ENCODE assay signal across 9 cellular contexts in genomic region chr20:15930324-15931305, GRCh38.
DNase-seq lines count a peak whose midpoint lies in the region; ATAC-seq and TF ChIP-seq lines count a peak whose summit lies in the region.
"Had no signal": no experiment of that assay in that cellular context is flagged by ENCODE, and none has a peak within 500 bp of the region (broad histone marks: within the 10 kb centered on the region; RNA-seq: fewer than 3 reads in every experiment).

No MANE protein-coding gene starts in this region.

- H3K27ac Mint-ChIP-seq in H9, result no peak overlapping the region
- H3K27ac Mint-ChIP-seq in activated CD4-positive, alpha-beta T cell treated with anti-CD3 and anti-CD28 coated beads for 36 hours, result no peak overlapping the region
- H3K27ac Mint-ChIP-seq: activated naive CD8-positive, alpha-beta T cell had no signal

- no peak overlapping the region for H4K8ac ChIP-seq in H9 (replicated peaks; ENCODE audit: insufficient read length, low read depth, low read length)

- H4K91ac ChIP-seq in H9 (ENCODE audit: insufficient read length, low read depth, low read length), result no peak overlapping the region

- H3K4me3 Mint-ChIP-seq in H9, result no peak overlapping the region
- H3K4me3 Mint-ChIP-seq in activated CD4-positive, alpha-beta T cell treated with anti-CD3 and anti-CD28 coated beads for 36 hours, result no peak overlapping the region
- H3K4me3 Mint-ChIP-seq: activated naive CD8-positive, alpha-beta T cell had no signal

- no peak overlapping the region for H3K9ac ChIP-seq in H9 (ENCODE audit: extremely low read depth, insufficient read length, low read length)
- H3K9ac ChIP-seq in fibroblast of lung (ENCODE audit: insufficient read depth, low read length), result no peak overlapping the region

- H3K9me3 ChIP-seq in H9 (ENCODE audit: control insufficient read depth, low read depth, low read length), result no peaks in the 10 kb centered on the region
- no peaks in the 10 kb centered on the region for H3K9me3 ChIP-seq in OCI-LY7 (ENCODE audit: low read length)
- no peaks in the 10 kb centered on the region for H3K9me3 ChIP-seq in fibroblast of lung (ENCODE audit: control insufficient read depth, insufficient read depth, low read depth, low read length)

- H3K18ac ChIP-seq in H9 (ENCODE audit: insufficient read length, low read depth, low read length), result no peak overlapping the region

- no peak overlapping the region for H2AK5ac ChIP-seq in H9 (ENCODE audit: insufficient read length, low read length)

- H3K56ac ChIP-seq in H9 (ENCODE audit: insufficient read length, low read depth, low read length), result no peak overlapping the region

- H3K9me2 ChIP-seq in OCI-LY7 (ENCODE audit: insufficient read depth, low read length), result no peaks in the 10 kb centered on the region

- H3K9me3 Mint-ChIP-seq in H9, result peaks cover 5% of the 10 kb centered on the region in 2 experiments; a peak in 4 of 5 replicates
- H3K9me3 Mint-ChIP-seq in activated CD4-positive, alpha-beta T cell treated with anti-CD3 and anti-CD28 coated beads for 36 hours (ENCODE audit: low read depth), result no peaks in the 10 kb centered on the region

- no peak overlapping the region for H4K5ac ChIP-seq in H9 (ENCODE audit: insufficient read length, low read depth, low read length)

- H3K23ac ChIP-seq in H9 (ENCODE audit: insufficient read length, low read depth, low read length), result no peak overlapping the region

- no peak overlapping the region for H2BK12ac ChIP-seq in H9 (ENCODE audit: insufficient read length, low read depth, low read length)

- no peak overlapping the region for H3K4ac ChIP-seq in H9 (ENCODE audit: low read depth, low read length)

- no peak overlapping the region for H2BK120ac ChIP-seq in H9 (ENCODE audit: low read depth, low read length, poor library complexity, severe bottlenecking)

- H3K79me2 ChIP-seq in H9 (ENCODE audit: insufficient read depth, low read length) (no peaks in the 10 kb centered on the region), OCI-LY7 (ENCODE audit: insufficient read depth, low read depth, low read length) (no peaks in the 10 kb centered on the region), fibroblast of lung (ENCODE audit: control insufficient read depth, insufficient read depth, low read length) (no peaks in the 10 kb centered on the region)

- H3K79me1 ChIP-seq in H9 (ENCODE audit: insufficient read depth, low read depth, low read length, poor library complexity, severe bottlenecking), result no peaks in the 10 kb centered on the region

- H3K4me2 ChIP-seq in H9 (ENCODE audit: insufficient read depth, insufficient read length, low read length) (no peak overlapping the region), OCI-LY7 (ENCODE audit: low read length) (no peak overlapping the region), fibroblast of lung (ENCODE audit: extremely low read depth, insufficient read depth, low read length) (no peak overlapping the region)

- no peak overlapping the region for H3T11ph ChIP-seq in H9 (ENCODE audit: low read length)

- no peaks in the 10 kb centered on the region; the same call in 1 of the 2 replicates for H3K27me3 Mint-ChIP-seq in H9 (ENCODE audit: low read depth)
- no peaks in the 10 kb centered on the region for H3K27me3 Mint-ChIP-seq in activated CD4-positive, alpha-beta T cell treated with anti-CD3 and anti-CD28 coated beads for 36 hours
- H3K27me3 Mint-ChIP-seq: activated naive CD8-positive, alpha-beta T cell had no signal

- H3K36me3 ChIP-seq in OCI-LY7 (ENCODE audit: insufficient read depth, low read length) (no peaks in the 10 kb centered on the region), fibroblast of lung (ENCODE audit: control insufficient read depth, insufficient read depth, low read length) (no peaks in the 10 kb centered on the region)

- no peak overlapping the region for H2BK15ac ChIP-seq in H9 (ENCODE audit: low read depth, low read length)

- CTCF ChIA-PET in OCI-LY7 (lab: Charles Lee; ENCODE audit: unreplicated experiment), result no interaction called here
- CTCF ChIA-PET in activated CD4-positive, alpha-beta T cell treated with anti-CD3 and anti-CD28 coated beads for 36 hours (lab: Charles Lee), result interaction anchor here (0.6 kb wide), 1 partner anchor 629 kb away, joined by 3 read pairs; no protein-coding TSS in a partner anchor

- H3K4me3 ChIP-seq in OCI-LY7 (ENCODE audit: low read depth, low read length, poor library complexity, severe bottlenecking), result no peak overlapping the region
- no peak overlapping the region for H3K4me3 ChIP-seq in fibroblast of lung (replicated peaks in 1 of 4; ENCODE audit: control extremely low read depth in 1 of 4, insufficient read depth in 1 of 4, low read depth in 3 of 4, low read length in 4 of 4)
- H3K4me3 ChIP-seq in retinal pigment epithelial cell (ENCODE audit: low read length), result no peak overlapping the region

- TF ChIP-seq CTCF in H9 (conservative IDR thresholded peaks at IDR 0.05), result peak; percentile 71
- TF ChIP-seq CTCF in OCI-LY7 (conservative IDR thresholded peaks at IDR 0.05; ENCODE audit: low read length), result peak; percentile 63
- peak; percentile 50 to 54 for TF ChIP-seq CTCF in fibroblast of lung (conservative IDR thresholded peaks at IDR 0.05 in 1 of 2, IDR thresholded peaks at IDR 0.05 in 1 of 2; ENCODE audit: low read depth in 1 of 2, low read length in 2 of 2)
- TF ChIP-seq CTCF in retinal pigment epithelial cell (conservative IDR thresholded peaks at IDR 0.05; ENCODE audit: low read depth, low read length), result peak; percentile 54

- H4K20me1 ChIP-seq in H9 (ENCODE audit: control insufficient read depth, insufficient read depth, insufficient read length), result no peaks in the 10 kb centered on the region
- no peaks in the 10 kb centered on the region for H4K20me1 ChIP-seq in OCI-LY7 (ENCODE audit: insufficient read depth, low read length)
- H4K20me1 ChIP-seq in fibroblast of lung (ENCODE audit: control insufficient read depth, extremely low read depth, insufficient read depth, low read length), result no peaks in the 10 kb centered on the region

- POLR2A ChIA-PET in OCI-LY7 (lab: Charles Lee), result interaction anchor here (0.5 to 1.0 kb wide), 4 partner anchors 9 to 1752 kb away, joined by 3 to 4 read pairs (median 3); no protein-coding TSS in a partner anchor
- POLR2A ChIA-PET in activated CD4-positive, alpha-beta T cell treated with anti-CD3 and anti-CD28 coated beads for 36 hours (lab: Charles Lee), result no interaction called here

- no TSS peak for BruUV-seq in OCI-LY7 (replicated peaks; lab: Mats Ljungman, UMichigan)

- no peak for ATAC-seq in activated CD4-positive, alpha-beta T cell treated with anti-CD3 and anti-CD28 coated beads for 36 hours
- no peak for ATAC-seq in HG03045 (IDR thresholded peaks at IDR 0.05; ENCODE audit: unreplicated experiment)

- DNase-seq in A172 (ENCODE audit: low spot score), result peak; percentile 47
- DNase-seq in H9, result no peak
- peak; percentile 36 for DNase-seq in OCI-LY7 (ENCODE audit: low spot score)
- DNase-seq in fibroblast of lung (ENCODE audit: low read depth in 2 of 2), result peak; percentile 5 to 44
- DNase-seq in retinal pigment epithelial cell (ENCODE audit: low read depth), result peak; percentile 4
- DNase-seq in activated CD4-positive, alpha-beta T cell treated with anti-CD3 and anti-CD28 coated beads for 36 hours, result no peak
- DNase-seq in HCEC 1CT, result no peak

- H3K27ac ChIP-seq in H9 (ENCODE audit: insufficient read length, low read depth, low read length) (no peak overlapping the region), OCI-LY7 (ENCODE audit: low read depth, low read length, poor library complexity, severe bottlenecking) (no peak overlapping the region), fibroblast of lung (ENCODE audit: insufficient read depth, low read length) (no peak overlapping the region)

- H2BK5ac ChIP-seq in H9 (ENCODE audit: insufficient read length, low read length), result no peak overlapping the region

- peaks cover 0 to 10% (median 0%) of the 10 kb centered on the region in 3 experiments; a peak in 2 of 7 replicates for H3K36me3 Mint-ChIP-seq in H9 (ENCODE audit: insufficient read depth in 1 of 3, low read depth in 3 of 3)
- H3K36me3 Mint-ChIP-seq in activated CD4-positive, alpha-beta T cell treated with anti-CD3 and anti-CD28 coated beads for 36 hours (ENCODE audit: low read depth), result no peaks in the 10 kb centered on the region
- H3K36me3 Mint-ChIP-seq: activated naive CD8-positive, alpha-beta T cell had no signal

- no peaks in the 10 kb centered on the region; the same call in 1 of the 2 replicates for H3K4me1 ChIP-seq in H9 (ENCODE audit: insufficient read depth, low read length)
- no peaks in the 10 kb centered on the region for H3K4me1 ChIP-seq in OCI-LY7 (ENCODE audit: insufficient read depth, low read length, poor library complexity, severe bottlenecking)
- no peaks in the 10 kb centered on the region for H3K4me1 ChIP-seq in fibroblast of lung (ENCODE audit: control insufficient read depth, extremely low read depth, insufficient read depth, low read length)

- no peaks in the 10 kb centered on the region for H3K23me2 ChIP-seq in H9 (ENCODE audit: insufficient read length, low read depth, low read length, poor library complexity, severe bottlenecking)

- H3K14ac ChIP-seq in H9 (ENCODE audit: insufficient read depth, low read length), result no peak overlapping the region

- WGBS in H9 (ENCODE audit: extremely low coverage, insufficient read length, low lambda C conversion rate), result no CpG with 5 or more reads among the region's 2 CpGs

- H3K4me1 Mint-ChIP-seq in H9, result peaks cover 0 to 4% of the 10 kb centered on the region in 2 experiments; a peak in 1 of 4 replicates
- no peaks in the 10 kb centered on the region for H3K4me1 Mint-ChIP-seq in activated CD4-positive, alpha-beta T cell treated with anti-CD3 and anti-CD28 coated beads for 36 hours

- intact Hi-C loops in OCI-LY7 (cut with micrococcal nuclease; ENCODE audit: unreplicated experiment), result no loop called here
- intact Hi-C loops in activated CD4-positive, alpha-beta T cell treated with anti-CD3 and anti-CD28 coated beads for 36 hours (cut with DNase I, micrococcal nuclease), result no loop called here

- H3K27me3 ChIP-seq in H9 (ENCODE audit: insufficient read depth, low read length), result no peaks in the 10 kb centered on the region
- no peaks in the 10 kb centered on the region for H3K27me3 ChIP-seq in fibroblast of lung (ENCODE audit: control insufficient read depth, insufficient read depth, low read length)

- H2BK20ac ChIP-seq in H9 (ENCODE audit: low read depth, low read length, poor library complexity, severe bottlenecking), result no peak overlapping the region

- H2AFZ ChIP-seq in H9 (ENCODE audit: low read length) (no peak overlapping the region), OCI-LY7 (ENCODE audit: low read length) (no peak overlapping the region), fibroblast of lung (ENCODE audit: low read length) (no peak overlapping the region)

Comparison
In these comparisons a context has a peak if more than half of its experiments do, and no peak if none do; other contexts are left out.
1. DNase-seq: peak in A172 (single experiment), OCI-LY7 (single experiment), fibroblast of lung (2 of 2) and retinal pigment epithelial cell (single experiment); none in H9 (single experiment), activated CD4-positive, alpha-beta T cell treated with anti-CD3 and anti-CD28 coated beads for 36 hours (single experiment) and HCEC 1CT (single experiment).
2. Peak in every context shown above with its lines, with median percentiles within 50 percentile points of each other: CTCF ChIP-seq.